In genomic region chr2:236715077-236715476, GRCh38 we compare ENCODE assay signal across 14 cellular contexts.
DNase-seq lines count a peak whose midpoint lies in the region; ATAC-seq and TF ChIP-seq lines count a peak whose summit lies in the region.
"Had no signal": no experiment of that assay in that cellular context is flagged by ENCODE, and none has a peak within 500 bp of the region (broad histone marks: within the 10 kb centered on the region; RNA-seq: fewer than 3 reads in every experiment).

No MANE protein-coding gene starts in this region.

- no peak for ATAC-seq in HG02642 (IDR thresholded peaks at IDR 0.05; ENCODE audit: poor library complexity, unreplicated experiment)
- ATAC-seq: left colon; stimulated activated naive B cell treated with anti-CD40 and anti-IgM and Interleukin-4, amounts not matched to agents 10 μg/mL and 1 μg/mL and 100 μg/mL, for 72 hours had no signal

- H3K9me3 ChIP-seq in SJSA1 (replicated peaks) (no peaks in the 10 kb centered on the region), ovary (no peaks in the 10 kb centered on the region)
- H3K9me3 ChIP-seq: esophagus muscularis mucosa, HAP-1 had no signal

- H3K4me3 ChIP-seq in SJSA1 (no peak overlapping the region), ovary (no peak overlapping the region)
- H3K4me3 ChIP-seq: esophagus muscularis mucosa, HAP-1 had no signal

- H3K27me3 ChIP-seq in SJSA1 (replicated peaks) (no peaks in the 10 kb centered on the region), ovary (no peaks in the 10 kb centered on the region)
- H3K27me3 ChIP-seq: esophagus muscularis mucosa had no signal

- peaks cover 71% of the 10 kb centered on the region for H3K4me1 ChIP-seq in SJSA1 (replicated peaks)
- peaks cover 1% of the 10 kb centered on the region for H3K4me1 ChIP-seq in ovary (ENCODE audit: insufficient read depth)
- H3K4me1 ChIP-seq: HAP-1 had no signal

- peak overlapping the region; percentile 89 for H3K27ac ChIP-seq in SJSA1
- no peak overlapping the region for H3K27ac ChIP-seq in ovary
- H3K27ac ChIP-seq: coronary artery, esophagus muscularis mucosa had no signal

- H3K36me3 ChIP-seq in SJSA1, result no peaks in the 10 kb centered on the region
- no peaks in the 10 kb centered on the region for H3K36me3 ChIP-seq in ovary
- H3K36me3 ChIP-seq: esophagus muscularis mucosa, HAP-1 had no signal

- DNase-seq in DMS79 (lab: John Stamatoyannopoulos, UW), result peak; percentile 68
- peak; percentile 87 to 92 for DNase-seq in SJSA1 (ENCODE audit: low read depth in 1 of 2, low spot score in 2 of 2)
- DNase-seq in iris pigment epithelial cell (ENCODE audit: low read depth), result peak; percentile 4
- peak; percentile 40 for DNase-seq in renal cortical epithelial cell (ENCODE audit: low read depth)
- DNase-seq in NCI-H510A treated with DMSO at 0.1 percent for 48 hours (lab: John Stamatoyannopoulos, UW), result no peak
- no peak for DNase-seq in ovary
- DNase-seq: activated CD4-positive, alpha-beta memory T cell treated with anti-CD3 and anti-CD28 coated beads for 36 hours; amniotic stem cell; stimulated activated naive B cell treated with anti-CD40 and anti-IgM and Interleukin-4, amounts not matched to agents 10 μg/mL and 1 μg/mL and 100 μg/mL, for 72 hours had no signal

- 30 to 42% (median 40%) methylated on average over 10 of the region's 10 CpGs for WGBS in ovary, 3 donors

- no peak for TF ChIP-seq CTCF in ovary (IDR thresholded peaks at IDR 0.05)

- no peak for TF ChIP-seq POLR2A in ovary (IDR thresholded peaks at IDR 0.05)

- intact Hi-C loops in ovary (cut with DNase I), result no loop called here

- no peak for TF ChIP-seq EP300 in ovary (IDR thresholded peaks at IDR 0.05)

Comparison
In these comparisons a context has a peak if more than half of its experiments do, and no peak if none do; other contexts are left out.
1. DNase-seq: peak in DMS79 (single experiment), SJSA1 (2 of 2), iris pigment epithelial cell (single experiment) and renal cortical epithelial cell (single experiment); none in NCI-H510A treated with DMSO at 0.1 percent for 48 hours (single experiment) and ovary (0 of 5).